Comparison of ENCODE assay signal across 8 cellular contexts in the genomic region with DNA sequence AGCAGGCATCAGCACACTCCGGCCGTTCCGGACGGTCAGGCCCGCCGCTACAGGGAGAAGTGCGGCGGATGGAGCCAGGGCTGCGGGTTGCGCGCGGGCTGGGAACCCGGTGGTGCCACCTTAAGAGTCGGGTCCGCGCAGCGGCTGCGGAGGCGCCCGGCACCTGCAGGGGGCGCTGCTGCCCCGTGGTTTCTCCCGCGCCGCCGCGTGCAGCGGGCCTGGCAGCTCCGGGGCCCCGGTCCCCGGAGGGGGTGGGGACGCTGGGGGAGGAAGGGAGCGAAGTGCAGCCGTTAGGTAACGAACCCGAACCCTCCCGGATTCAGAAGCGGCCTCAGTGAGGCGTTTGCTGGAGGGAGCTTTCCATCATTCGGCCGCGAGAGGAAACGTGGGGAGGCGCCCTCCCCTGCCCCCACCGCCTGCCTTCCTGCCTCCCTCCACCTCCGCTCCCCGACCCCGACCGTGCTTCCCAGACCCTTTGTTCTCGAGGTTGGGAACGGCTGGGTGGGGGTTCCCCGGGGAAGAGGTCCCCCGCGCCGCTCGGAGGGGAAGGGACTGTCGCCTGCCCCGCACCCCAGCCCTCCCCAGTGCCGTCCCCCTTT. TPM values are rescaled to one million over a fixed set of nuclear protein-coding genes. Genes with fewer than 3 reads are reported as not detected.
DNase-seq lines count a peak whose midpoint lies in the region; ATAC-seq, FAIRE-seq and TF ChIP-seq lines count a peak whose summit lies in the region.

No MANE protein-coding gene starts in this region.

- H3K9ac ChIP-seq in kidney (ENCODE audit: low read length in 2 of 2) = peak overlapping the region; percentile 10 to 60

- peak; percentile 96 for DNase-seq in GM13977 (ENCODE audit: low spot score)
- DNase-seq in NCI-H1694 (lab: John Stamatoyannopoulos, UW) = peak; percentile 71
- peak; percentile 74 for DNase-seq in activated CD4-positive, CD25-positive, alpha-beta regulatory T cell treated with anti-CD3 and anti-CD28 coated beads, Interleukin-2, amount 50 U/mL, for 16 hours (ENCODE audit: low read depth, low spot score)
- DNase-seq in central memory CD8-positive, alpha-beta T cell (ENCODE audit: low spot score in 2 of 2) = peak; percentile 80 to 93
- peak; percentile 94 for DNase-seq in kidney
- peak; percentile 89 for DNase-seq in stimulated activated CD4-positive, alpha-beta T cell treated with anti-CD3 and anti-CD28 coated beads, Interleukin-15, amount 100 ng/mL, for 24 hours

- ATAC-seq in HG02870 (IDR thresholded peaks at IDR 0.05; ENCODE audit: unreplicated experiment) = peak; percentile 69
- peak; percentile 84 for ATAC-seq in central memory CD8-positive, alpha-beta T cell (replicated peaks; ENCODE audit: extremely low read depth, poor library complexity, severe bottlenecking)

- peaks cover 3% of the 10 kb centered on the region for H3K36me3 Mint-ChIP-seq in central memory CD8-positive, alpha-beta T cell (ENCODE audit: insufficient read depth)

- H3K4me1 Mint-ChIP-seq in central memory CD8-positive, alpha-beta T cell = peaks cover 17% of the 10 kb centered on the region

- no peaks in the 10 kb centered on the region for H3K9me3 Mint-ChIP-seq in central memory CD8-positive, alpha-beta T cell

- intact Hi-C loops in kidney (cut with DNase I) = no loop called here

- peak overlapping the region; percentile 72 to 92 for H3K4me3 ChIP-seq in kidney (ENCODE audit: low read length in 2 of 2)

- peaks cover 62% of the 10 kb centered on the region for H3K27me3 Mint-ChIP-seq in central memory CD8-positive, alpha-beta T cell

- H3K27ac ChIP-seq in 22Rv1 (peak overlapping the region; percentile 67), kidney (ENCODE audit: low read depth in 2 of 2, low read length in 2 of 2) (peak overlapping the region; percentile 51 to 69)

- H3K9me3 ChIP-seq in kidney (ENCODE audit: control insufficient read depth in 1 of 2, low read length in 2 of 2) = no peaks in the 10 kb centered on the region

- peak; percentile 91 for TF ChIP-seq CTCF in 22Rv1 (IDR thresholded peaks at IDR 0.05)
- peak; percentile 99 for TF ChIP-seq CTCF in GM13977 (IDR thresholded peaks at IDR 0.05; ENCODE audit: extremely low read depth, insufficient read depth, missing control alignments)
- TF ChIP-seq CTCF in kidney (IDR thresholded peaks at IDR 0.05; ENCODE audit: borderline replicate concordance, extremely low read depth, insufficient read depth) = peak; percentile 96

- FAIRE-seq in kidney (lab: Jason Lieb, UNC) = no peak

- H3K36me3 ChIP-seq in kidney (ENCODE audit: control insufficient read depth in 1 of 2, insufficient read depth in 2 of 2, low read length in 2 of 2) = no peaks in the 10 kb centered on the region

- peak overlapping the region; percentile 83 for H3K4me3 Mint-ChIP-seq in central memory CD8-positive, alpha-beta T cell

- peaks cover 0 to 2% of the 10 kb centered on the region in 2 donors for H3K4me1 ChIP-seq in kidney (ENCODE audit: control insufficient read depth in 1 of 2, insufficient read depth in 1 of 2, low read depth in 1 of 2, low read length in 2 of 2)

- no peak overlapping the region for H3K27ac Mint-ChIP-seq in central memory CD8-positive, alpha-beta T cell (ENCODE audit: low read depth)

- in situ Hi-C loops in GM13977 (cut with MboI; ENCODE audit: low pct_unique_long_range_greater_than_20kb, low sequenced_read_pairs, unreplicated experiment) = loop anchor here (10.0 to 25.0 kb wide), 2 partner anchors 208 to 229 kb away; no protein-coding TSS in a partner anchor

RNA-seq across cellular contexts. Expression of gene SKIDA1, which starts 29.7 kb away (rescaled TPM):
- total RNA-seq in kidney = 2.9 TPM
- 0.71 TPM for polyA plus RNA-seq in kidney (ENCODE audit: insufficient read depth, low read depth, low replicate concordance)

RNA-seq across cellular contexts. Expression of gene MLLT10, which starts 38.2 kb away (rescaled TPM):
- 54.2 TPM for total RNA-seq in kidney
- 11.0 TPM for polyA plus RNA-seq in kidney (ENCODE audit: insufficient read depth, low read depth, low replicate concordance)

Comparison
In these comparisons a context has a peak if more than half of its experiments do, and no peak if none do; other contexts are left out.
1. Peak in every context shown above with its lines: DNase-seq, ATAC-seq, H3K4me3 ChIP-seq and H3K27ac ChIP-seq.